18 cellular contexts compared by ENCODE assay signal in the genomic region with DNA sequence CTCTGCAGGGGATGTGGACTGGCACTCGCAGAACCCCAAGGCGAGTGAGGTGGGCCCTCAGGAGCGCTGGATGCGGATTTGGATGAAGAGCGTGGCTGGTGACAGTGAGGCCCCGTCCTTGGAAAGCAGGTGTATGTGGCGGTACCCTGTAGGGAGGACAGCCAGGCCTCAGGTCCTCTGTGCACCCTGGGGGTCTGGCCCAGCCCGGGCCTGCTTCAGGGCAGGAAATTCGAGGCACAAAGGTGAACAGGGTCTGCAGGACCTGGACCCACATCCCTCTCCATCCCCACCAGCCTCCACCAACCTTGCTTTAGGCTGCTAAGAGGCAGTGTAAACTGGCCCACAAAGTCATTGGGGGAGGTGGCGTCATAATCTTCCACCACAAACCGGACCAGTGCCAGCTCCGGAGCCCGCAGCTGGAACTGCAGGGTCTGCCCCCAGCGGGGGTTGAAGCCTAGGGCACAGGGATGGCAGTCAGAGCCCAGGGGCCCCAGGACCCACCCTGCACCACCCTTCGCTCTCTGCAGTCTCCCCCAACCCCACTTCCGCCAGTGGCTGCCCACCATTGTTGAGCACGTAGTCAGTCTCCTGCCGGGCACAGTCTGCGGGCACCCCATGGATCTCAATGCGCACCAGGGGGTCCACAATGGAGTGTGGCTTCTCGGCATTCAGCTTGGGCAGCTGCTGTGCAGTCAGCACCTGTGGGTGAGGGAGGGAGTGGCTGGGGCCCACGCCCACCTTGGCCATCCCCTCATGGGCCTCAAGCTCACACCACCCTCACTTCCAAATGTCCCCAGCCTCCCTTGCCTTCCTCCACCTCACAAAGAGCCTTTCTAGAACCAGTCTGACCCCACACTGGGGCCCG. TPM values are rescaled to one million over a fixed set of nuclear protein-coding genes. Genes with fewer than 3 reads are reported as not detected.
DNase-seq lines count a peak whose midpoint lies in the region; TF ChIP-seq lines count a peak whose summit lies in the region.
"Had no signal": no experiment of that assay in that cellular context is flagged by ENCODE, and none has a peak within 500 bp of the region (broad histone marks: within the 10 kb centered on the region; RNA-seq: fewer than 3 reads in every experiment).

No MANE protein-coding gene starts in this region.

- H3K27ac ChIP-seq in BLaER1 (peak overlapping the region; percentile 85), ascending aorta (peak overlapping the region; percentile 81), osteoblast (ENCODE audit: low read depth, low read length) (no peak overlapping the region)
- H3K27ac ChIP-seq: prostate gland, upper lobe of left lung, VCaP had no signal

- H3K4me3 ChIP-seq in BLaER1 (peak overlapping the region; percentile 20; the same call in 1 of the 2 replicates), ascending aorta (no peak overlapping the region), osteoblast (ENCODE audit: insufficient read depth, low read length) (no peak overlapping the region)
- H3K4me3 ChIP-seq: prostate gland, upper lobe of left lung had no signal

- peak overlapping the region; percentile 95 for H3K4me2 ChIP-seq in BLaER1
- no peak overlapping the region for H3K4me2 ChIP-seq in osteoblast (ENCODE audit: insufficient read depth, low read length)

- H3K27me3 ChIP-seq in BLaER1 = no peaks in the 10 kb centered on the region
- no peaks in the 10 kb centered on the region for H3K27me3 ChIP-seq in ascending aorta
- H3K27me3 ChIP-seq in osteoblast (ENCODE audit: insufficient read depth, low read length) = no peaks in the 10 kb centered on the region
- H3K27me3 ChIP-seq: upper lobe of left lung had no signal

- TF ChIP-seq CTCF in ascending aorta (IDR thresholded peaks at IDR 0.05) (no peak), osteoblast (IDR thresholded peaks at IDR 0.05; ENCODE audit: extremely low read depth, low read depth, low read length) (no peak)

- H3K9me3 ChIP-seq in BLaER1 (no peaks in the 10 kb centered on the region), ascending aorta (no peaks in the 10 kb centered on the region), osteoblast (ENCODE audit: low read depth, low read length) (no peaks in the 10 kb centered on the region)
- H3K9me3 ChIP-seq: prostate gland, upper lobe of left lung had no signal

- H3K36me3 ChIP-seq in BLaER1 = peaks cover 18% of the 10 kb centered on the region
- peaks cover 52 to 65% of the 10 kb centered on the region in 2 donors for H3K36me3 ChIP-seq in ascending aorta
- peaks cover 8% of the 10 kb centered on the region for H3K36me3 ChIP-seq in osteoblast (ENCODE audit: insufficient read depth, low read length)
- H3K36me3 ChIP-seq: prostate gland had no signal

- H3K79me2 ChIP-seq in osteoblast (ENCODE audit: insufficient read depth, low read length) = no peaks in the 10 kb centered on the region

- intact Hi-C loops in ascending aorta (cut with DNase I) = no loop called here

- DNase-seq in ascending aorta (ENCODE audit: low spot score in 2 of 2) (no peak), osteoblast (ENCODE audit: insufficient read length, low spot score, missing footprints) (peak; percentile 67), cerebellar cortex (ENCODE audit: low spot score) (no peak), NCI-H526 (lab: John Stamatoyannopoulos, UW) (no peak)
- DNase-seq in stimulated activated CD8-positive, alpha-beta memory T cell treated with anti-CD3 and anti-CD28 coated beads, Interleukin-4, amount 100 ng/mL, for 48 hours = no peak
- DNase-seq: activated CD4-positive, alpha-beta T cell treated with anti-CD3 and anti-CD28 coated beads, Interleukin-2, amount 50 U/mL, for 4 hours; activated gamma-delta T cell treated with Interleukin-2 at 50 U/mL for 16 hours; amygdala; DMS153; hippocampal formation; NCI-H1048; NCI-H510A treated with DMSO at 0.1 percent for 48 hours; SHP77 treated with DMSO at 0.1 percent for 48 hours; stimulated activated CD4-positive, alpha-beta T cell treated with anti-CD3 and anti-CD28 coated beads, Interleukin-12 subunit alpha, Interleukin-12 subunit beta, amount 100 ng/mL, for 4 hours; upper lobe of left lung had no signal

- H3K4me1 ChIP-seq in BLaER1 (peaks cover 73% of the 10 kb centered on the region), ascending aorta (peaks cover 8 to 26% of the 10 kb centered on the region in 2 donors), osteoblast (ENCODE audit: insufficient read depth, low read length) (no peaks in the 10 kb centered on the region)
- H3K4me1 ChIP-seq: prostate gland, upper lobe of left lung had no signal

- peak overlapping the region; percentile 67 for H3K9ac ChIP-seq in BLaER1

- H4K20me1 ChIP-seq in BLaER1 (peaks cover 39% of the 10 kb centered on the region), osteoblast (ENCODE audit: insufficient read depth, low read length) (peaks cover 5% of the 10 kb centered on the region)

- H2AFZ ChIP-seq in osteoblast (ENCODE audit: low read length) = no peak overlapping the region

RNA-seq across cellular contexts. Expression of a gene that starts 19.5 kb away (rescaled TPM):
- total RNA-seq in ascending aorta (65.5 TPM), osteoblast (31.5 and 47.7 TPM in 2 replicates)

RNA-seq across cellular contexts. Expression of a gene that starts 22.7 kb away (rescaled TPM):
- total RNA-seq in ascending aorta = 14.7 TPM
- 4.7 and 6.2 TPM in 2 replicates for total RNA-seq in osteoblast

RNA-seq across cellular contexts. Expression of a gene that starts 35.5 kb away (rescaled TPM):
- total RNA-seq in ascending aorta = 23.7 TPM
- total RNA-seq in osteoblast = 10.9 and 12.1 TPM in 2 replicates

RNA-seq across cellular contexts. Expression of a gene that starts 48.9 kb away (rescaled TPM):
- total RNA-seq in ascending aorta = 1.4 TPM
- 10.0 and 10.9 TPM in 2 replicates for total RNA-seq in osteoblast

RNA-seq across cellular contexts. Expression of a gene that starts 51.7 kb away (rescaled TPM):
- total RNA-seq in ascending aorta = 89.7 TPM
- 51.8 and 66.6 TPM in 2 replicates for total RNA-seq in osteoblast
